Comparison of ENCODE assay signal across 8 cellular contexts in genomic region chr19:18007939-18008673, GRCh38. TPM values are rescaled to one million over a fixed set of nuclear protein-coding genes. Genes with fewer than 3 reads are reported as not detected.
DNase-seq lines count a peak whose midpoint lies in the region; ATAC-seq and TF ChIP-seq lines count a peak whose summit lies in the region.

TSS of gene ARRDC2 (plus strand) at chr19:18008170. CDS start at chr19:18008311, 141 bp downstream.

- H3K18ac ChIP-seq in neuronal stem cell (ENCODE audit: low read length): peak within 1 kb of the TSS; percentile 99

- H3K4ac ChIP-seq in neuronal stem cell (ENCODE audit: low read length): peak within 1 kb of the TSS; percentile 96

- H3K4me1 ChIP-seq in HUES6 (ENCODE audit: control insufficient read depth, insufficient read depth, low read length) (no peaks in the 10 kb centered on the region), SJSA1 (replicated peaks) (peaks cover 31% of the 10 kb centered on the region), gastroesophageal sphincter (peaks cover 0 to 54% (median 3%) of the 10 kb centered on the region in 3 donors), neuronal stem cell (ENCODE audit: control insufficient read depth in 2 of 2, insufficient read depth in 1 of 2, low read depth in 1 of 2, low read length in 2 of 2) (peaks cover 12% of the 10 kb centered on the region in 2 donors), stomach smooth muscle (ENCODE audit: control insufficient read depth, insufficient read depth, low read length) (peaks cover 19% of the 10 kb centered on the region)

- peak within 1 kb of the TSS; percentile 54 for H2BK15ac ChIP-seq in neuronal stem cell (ENCODE audit: low read length)

- H3K36me3 ChIP-seq in HUES6 (ENCODE audit: control insufficient read depth, insufficient read depth, low read length): peaks cover 27% of the 10 kb centered on the region
- H3K36me3 ChIP-seq in SJSA1: peaks cover 47% of the 10 kb centered on the region
- H3K36me3 ChIP-seq in gastroesophageal sphincter: peaks cover 0 to 54% of the 10 kb centered on the region in 2 donors
- H3K36me3 ChIP-seq in neuronal stem cell (replicated peaks in 1 of 2; ENCODE audit: control insufficient read depth in 2 of 2, insufficient read depth in 2 of 2, low read length in 2 of 2): no peaks in the 10 kb centered on the region
- H3K36me3 ChIP-seq in stomach smooth muscle (ENCODE audit: control insufficient read depth in 2 of 2, insufficient read depth in 2 of 2, low read length in 2 of 2): peaks cover 10 to 11% of the 10 kb centered on the region in 2 donors

- peak within 1 kb of the TSS; percentile 86 for H2BK12ac ChIP-seq in neuronal stem cell (ENCODE audit: low read length)

- TF ChIP-seq CTCF in gastroesophageal sphincter (IDR thresholded peaks at IDR 0.05): no peak

- WGBS in gastroesophageal sphincter (ENCODE audit: low coverage in 1 of 2), 2 donors: no CpG with 5 or more reads among the region's 91 CpGs
- no CpG with 5 or more reads among the region's 91 CpGs for WGBS in neuronal stem cell (ENCODE audit: extremely low coverage in 2 of 2, insufficient read length in 2 of 2, insufficient replicate concordance in 1 of 2), 2 donors

- peak within 1 kb of the TSS; percentile 97 for H4K91ac ChIP-seq in neuronal stem cell (ENCODE audit: low read depth, low read length, poor library complexity)

- H3K9me3 ChIP-seq in HUES6 (ENCODE audit: control insufficient read depth, insufficient read depth, low read depth, low read length) (no peaks in the 10 kb centered on the region), SJSA1 (replicated peaks) (no peaks in the 10 kb centered on the region), gastroesophageal sphincter (no peaks in the 10 kb centered on the region), neuronal stem cell (replicated peaks in 1 of 2; ENCODE audit: control insufficient read depth in 2 of 2, insufficient read depth in 1 of 2, low read depth in 1 of 2, low read length in 2 of 2) (no peaks in the 10 kb centered on the region), stomach smooth muscle (ENCODE audit: control insufficient read depth in 2 of 2, low read length in 2 of 2) (no peaks in the 10 kb centered on the region)

- H2BK120ac ChIP-seq in neuronal stem cell (ENCODE audit: low read depth, low read length): no peak within 1 kb of the TSS

- peaks cover 2% of the 10 kb centered on the region for H3K9me3 Mint-ChIP-seq in activated naive CD4-positive, alpha-beta T cell treated with anti-CD3 and anti-CD28 coated beads, Interleukin-2, amount 10 ng/mL, durations not matched to agents 7 days and 5 days

- TF ChIP-seq EP300 in gastroesophageal sphincter (IDR thresholded peaks at IDR 0.05): no peak

- peak; percentile 38 to 43 for TF ChIP-seq POLR2A in gastroesophageal sphincter (IDR thresholded peaks at IDR 0.05)

- H3K4me2 ChIP-seq in neuronal stem cell (ENCODE audit: insufficient read depth, low read length, poor library complexity, severe bottlenecking): peak within 1 kb of the TSS; percentile 90

- H3K4me3 Mint-ChIP-seq in activated naive CD4-positive, alpha-beta T cell treated with anti-CD3 and anti-CD28 coated beads, Interleukin-2, amount 10 ng/mL, durations not matched to agents 7 days and 5 days: peak within 1 kb of the TSS; percentile 83

- peak within 1 kb of the TSS; percentile 98 for H2AK5ac ChIP-seq in neuronal stem cell (ENCODE audit: low read depth, low read length)

- no peaks in the 10 kb centered on the region for H3K79me1 ChIP-seq in neuronal stem cell (ENCODE audit: low read depth, low read length)

- H2AFZ ChIP-seq in neuronal stem cell (ENCODE audit: low read length): peak within 1 kb of the TSS; percentile 88

- H3K14ac ChIP-seq in neuronal stem cell (ENCODE audit: low read length): peak within 1 kb of the TSS; percentile 97

- peak within 1 kb of the TSS; percentile 66 for H2BK5ac ChIP-seq in neuronal stem cell (ENCODE audit: low read length)

- H3K27me3 ChIP-seq in HUES6 (ENCODE audit: control insufficient read depth, insufficient read depth, low read length) (no peaks in the 10 kb centered on the region), SJSA1 (replicated peaks) (no peaks in the 10 kb centered on the region), gastroesophageal sphincter (no peaks in the 10 kb centered on the region), neuronal stem cell (ENCODE audit: control insufficient read depth in 3 of 3, insufficient read depth in 3 of 3, low read depth in 1 of 3, low read length in 3 of 3) (peaks cover 0 to 6% (median 0%) of the 10 kb centered on the region in 3 experiments), stomach smooth muscle (ENCODE audit: control insufficient read depth in 1 of 2, insufficient read depth in 2 of 2, low read length in 2 of 2) (no peaks in the 10 kb centered on the region)

- peaks cover 34% of the 10 kb centered on the region for H3K36me3 Mint-ChIP-seq in activated naive CD4-positive, alpha-beta T cell treated with anti-CD3 and anti-CD28 coated beads, Interleukin-2, amount 10 ng/mL, durations not matched to agents 7 days and 5 days

- H3K9ac ChIP-seq in HUES6 (ENCODE audit: low read length) (peak within 1 kb of the TSS; percentile 43), neuronal stem cell (ENCODE audit: low read depth, low read length, poor library complexity) (peak within 1 kb of the TSS; percentile 93), stomach smooth muscle (ENCODE audit: low read length in 2 of 2) (peak within 1 kb of the TSS; percentile 50 to 69)

- peaks cover 3% of the 10 kb centered on the region for H3K27me3 Mint-ChIP-seq in activated naive CD4-positive, alpha-beta T cell treated with anti-CD3 and anti-CD28 coated beads, Interleukin-2, amount 10 ng/mL, durations not matched to agents 7 days and 5 days

- ATAC-seq in GM18868 (IDR thresholded peaks at IDR 0.05; ENCODE audit: unreplicated experiment): peak; percentile 48
- ATAC-seq in gastroesophageal sphincter: peak; percentile 86
- ATAC-seq in GM18867 (IDR thresholded peaks at IDR 0.05; ENCODE audit: unreplicated experiment): no peak

- peaks cover 52% of the 10 kb centered on the region for H3K4me1 Mint-ChIP-seq in activated naive CD4-positive, alpha-beta T cell treated with anti-CD3 and anti-CD28 coated beads, Interleukin-2, amount 10 ng/mL, durations not matched to agents 7 days and 5 days

- peak within 1 kb of the TSS; percentile 95 for H3K23ac ChIP-seq in neuronal stem cell (ENCODE audit: low read depth, low read length, poor library complexity)

- DNase-seq in SJSA1 (ENCODE audit: low read depth in 1 of 2, low spot score in 2 of 2) (peak; percentile 87 to 89), neuronal stem cell (ENCODE audit: low spot score) (peak; percentile 88)
- peak; percentile 92 for DNase-seq in activated naive CD4-positive, alpha-beta T cell treated with anti-CD3 and anti-CD28 coated beads, Interleukin-2, amount 10 ng/mL, durations not matched to agents 7 days and 5 days

- CTCF ChIA-PET in activated naive CD4-positive, alpha-beta T cell treated with anti-CD3 and anti-CD28 coated beads, Interleukin-2, amount 10 ng/mL, durations not matched to agents 7 days and 5 days (lab: Charles Lee): interaction anchor here (0.5 to 5.5 kb wide), 9 partner anchors 10 to 160 kb away, joined by 3 to 58 read pairs (median 4); partner anchors contain the start of gene PIK3R2

- no peak within 1 kb of the TSS for H3K27ac ChIP-seq in HUES6 (ENCODE audit: low read depth, low read length)
- no peak within 1 kb of the TSS for H3K27ac ChIP-seq in SJSA1
- H3K27ac ChIP-seq in gastroesophageal sphincter: peak within 1 kb of the TSS; percentile 81 to 94 (median 88)
- peak within 1 kb of the TSS; percentile 6 for H3K27ac ChIP-seq in neuronal stem cell (replicated peaks; ENCODE audit: low read length)
- H3K27ac ChIP-seq in stomach smooth muscle (ENCODE audit: low read length): peak within 1 kb of the TSS; percentile 71

- H3K4me3 ChIP-seq in HUES6 (ENCODE audit: low read depth, low read length) (peak within 1 kb of the TSS; percentile 75), SJSA1 (peak within 1 kb of the TSS; percentile 34), gastroesophageal sphincter (peak within 1 kb of the TSS; percentile 63 to 70), neuronal stem cell (ENCODE audit: low read length in 2 of 2) (peak within 1 kb of the TSS; percentile 28 to 76), stomach smooth muscle (ENCODE audit: low read length in 2 of 2) (peak within 1 kb of the TSS; percentile 69 to 85)

- peak within 1 kb of the TSS; percentile 29 for H4K8ac ChIP-seq in neuronal stem cell (ENCODE audit: low read depth, low read length)

- peak within 1 kb of the TSS; percentile 95 for H3K27ac Mint-ChIP-seq in activated naive CD4-positive, alpha-beta T cell treated with anti-CD3 and anti-CD28 coated beads, Interleukin-2, amount 10 ng/mL, durations not matched to agents 7 days and 5 days

RNA-seq across cellular contexts. Expression of gene ARRDC2, which starts in this region (rescaled TPM):
- 21.4 and 41.9 TPM in 2 replicates for total RNA-seq in SJSA1 (2014; rRNA removed; shearing (Covaris generic))
- 10 to 100 TPM; 31.9 to 64.6 (median 47.5) TPM for total RNA-seq in gastroesophageal sphincter
- polyA plus RNA-seq in neuronal stem cell (2013, experiment 1 of 2): 0.81 TPM
- 0.75 TPM for polyA plus RNA-seq in neuronal stem cell (2013, experiment 2 of 2)

Comparison
In these comparisons a context has a peak if more than half of its experiments do, and no peak if none do; other contexts are left out.
1. H3K27ac ChIP-seq: peak in gastroesophageal sphincter (4 of 4), neuronal stem cell (single experiment) and stomach smooth muscle (single experiment); none in HUES6 (single experiment) and SJSA1 (single experiment).
2. H3K9ac ChIP-seq: peak in every context shown above with its lines; median percentile 93 in neuronal stem cell; 60 in stomach smooth muscle; 43 in HUES6.
3. Peak in every context shown above with its lines, with median percentiles within 50 percentile points of each other: H3K4me3 ChIP-seq and DNase-seq.